8 cellular contexts compared by ENCODE assay signal in the genomic region with DNA sequence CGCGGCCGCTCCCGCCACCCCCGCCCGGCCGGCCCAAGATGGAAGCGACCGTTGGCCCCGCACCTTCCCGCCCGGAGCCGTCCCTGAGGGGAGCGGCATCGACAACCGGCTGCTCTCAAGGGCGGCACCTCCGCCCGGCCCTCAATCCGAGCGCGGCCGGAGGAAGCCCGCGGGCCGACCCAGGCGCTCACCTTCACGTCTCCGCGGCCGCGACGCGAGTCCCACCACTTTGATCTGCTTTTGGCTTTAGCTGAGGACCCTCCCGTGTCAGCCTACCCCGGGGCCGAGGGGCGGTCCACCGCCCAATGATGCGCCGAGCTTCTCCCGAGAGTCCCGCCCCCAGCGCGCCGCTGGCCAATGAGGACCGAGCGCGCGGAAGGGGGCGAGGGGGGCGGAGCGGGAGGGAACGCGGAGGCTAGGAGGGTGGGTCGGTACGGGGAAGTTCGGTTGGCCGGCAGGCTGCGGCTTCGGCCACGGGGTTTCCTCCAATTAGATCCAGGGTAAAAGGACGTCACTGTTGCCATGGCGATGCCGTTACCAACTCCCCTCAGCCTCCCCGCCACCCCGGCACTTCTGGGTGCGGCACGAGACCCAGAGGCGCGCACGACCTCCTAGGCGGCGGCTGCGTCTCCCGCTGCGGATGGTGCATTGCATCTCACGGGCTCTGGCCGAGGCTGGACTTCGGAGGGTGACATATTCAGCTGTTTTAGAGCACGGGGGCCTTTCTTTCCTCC. TPM values are rescaled to one million over a fixed set of nuclear protein-coding genes. Genes with fewer than 3 reads are reported as not detected.
DNase-seq lines count a peak whose midpoint lies in the region; ATAC-seq, FAIRE-seq and TF ChIP-seq lines count a peak whose summit lies in the region.

A gene (minus strand): TSS at position 248 of the 734 bp plus-strand sequence. CDS start 545 bp downstream, outside the sequence.

- H3K27me3 ChIP-seq in HUES64 (ENCODE audit: insufficient read depth, low read length) (peaks cover 29% of the 10 kb centered on the region), OCI-LY1 (ENCODE audit: insufficient read depth, low read length) (peaks cover 17% of the 10 kb centered on the region; the same call in 1 of the 2 replicates)

- H3K27ac Mint-ChIP-seq in Calu3 (ENCODE audit: unreplicated experiment) = peak within 1 kb of the TSS; percentile 95

- peak within 1 kb of the TSS; percentile 96 for H3K4me3 ChIP-seq in HUES64 (ENCODE audit: low read length)
- H3K4me3 ChIP-seq in OCI-LY1 (ENCODE audit: low read depth, low read length, poor library complexity, severe bottlenecking) = peak within 1 kb of the TSS; percentile 74
- H3K4me3 ChIP-seq in mesodermal cell (ENCODE audit: extremely low read depth, insufficient read depth, low read length, poor library complexity, severe bottlenecking) = peak within 1 kb of the TSS; percentile 84

- peak within 1 kb of the TSS; percentile 71 for H3K4me2 ChIP-seq in OCI-LY1 (ENCODE audit: low read length)

- BruUV-seq in Calu3 (replicated peaks; lab: Mats Ljungman, UMichigan) = no TSS peak

- H3K27ac ChIP-seq in HUES64 (ENCODE audit: low read depth, low read length) (peak within 1 kb of the TSS; percentile 100), OCI-LY1 (ENCODE audit: low read depth, low read length, poor library complexity, severe bottlenecking) (peak within 1 kb of the TSS; percentile 52), mesodermal cell (ENCODE audit: low read depth, low read length, severe bottlenecking) (peak within 1 kb of the TSS; percentile 95)

- no peaks in the 10 kb centered on the region for H3K9me3 Mint-ChIP-seq in Calu3 (ENCODE audit: low read depth, unreplicated experiment)

- no peaks in the 10 kb centered on the region for H3K9me2 ChIP-seq in OCI-LY1 (ENCODE audit: low read depth, low read length)

- no peaks in the 10 kb centered on the region for H3K9me3 ChIP-seq in HUES64 (ENCODE audit: insufficient read depth, low read depth, low read length)
- no peaks in the 10 kb centered on the region for H3K9me3 ChIP-seq in OCI-LY1 (ENCODE audit: low read length)
- H3K9me3 ChIP-seq in mesodermal cell (ENCODE audit: control insufficient read depth, low read length) = no peaks in the 10 kb centered on the region

- no peaks in the 10 kb centered on the region for H3F3A ChIP-seq in OCI-LY1 (ENCODE audit: insufficient read depth, low read length)

- H3K79me2 ChIP-seq in OCI-LY1 (ENCODE audit: insufficient read depth, low read length) = peaks cover 43% of the 10 kb centered on the region

- peaks cover 27% of the 10 kb centered on the region for H3K4me1 ChIP-seq in HUES64 (ENCODE audit: insufficient read depth, low read length)
- H3K4me1 ChIP-seq in OCI-LY1 (ENCODE audit: insufficient read depth, low read length, severe bottlenecking) = peaks cover 41% of the 10 kb centered on the region
- H3K4me1 ChIP-seq in mesodermal cell (ENCODE audit: control insufficient read depth, insufficient read depth, low read length, poor library complexity, severe bottlenecking) = peaks cover 40% of the 10 kb centered on the region

- H3K36me3 ChIP-seq in HUES64 (ENCODE audit: insufficient read depth, low read length) (peaks cover 32% of the 10 kb centered on the region), OCI-LY1 (ENCODE audit: insufficient read depth, low read length) (peaks cover 38% of the 10 kb centered on the region), mesodermal cell (ENCODE audit: control insufficient read depth, insufficient read depth, low read length) (peaks cover 40% of the 10 kb centered on the region)

- CTCF ChIA-PET in Calu3 (lab: Charles Lee) = interaction anchor here (0.5 to 1.3 kb wide), 7 partner anchors 9 to 139 kb away, joined by 3 to 5 read pairs (median 4); no protein-coding TSS in a partner anchor

- peak; percentile 88 for ATAC-seq in GM21447 (IDR thresholded peaks at IDR 0.05; ENCODE audit: unreplicated experiment)

- peaks cover 41% of the 10 kb centered on the region for H3K4me1 Mint-ChIP-seq in Calu3 (ENCODE audit: low read depth, unreplicated experiment)

- no peaks in the 10 kb centered on the region for H3K27me3 Mint-ChIP-seq in Calu3 (ENCODE audit: unreplicated experiment)

- TF ChIP-seq CTCF in Calu3 (IDR thresholded peaks at IDR 0.05; ENCODE audit: unreplicated experiment) (no peak), OCI-LY1 (IDR thresholded peaks at IDR 0.05; ENCODE audit: low read length) (no peak)

- no peaks in the 10 kb centered on the region for H4K20me1 ChIP-seq in OCI-LY1 (ENCODE audit: insufficient read depth, low read length)

- FAIRE-seq in endometrium (lab: Jason Lieb, UNC) = peak; percentile 94

- intact Hi-C loops in Calu3 (cut with micrococcal nuclease; ENCODE audit: unreplicated experiment) = no loop called here

- WGBS in HUES64 = under 1% methylated on average over 81 of the region's 81 CpGs
- WGBS in mesodermal cell (ENCODE audit: insufficient coverage in 2 of 2), 2 experiments = 0% methylated on average over 63 to 72 of the region's 81 CpGs

- H3K9ac ChIP-seq in HUES64 (ENCODE audit: low read depth, low read length) (peak within 1 kb of the TSS; percentile 97), OCI-LY1 (ENCODE audit: low read length) (peak within 1 kb of the TSS; percentile 79)

- DNase-seq in Calu3 = peak; percentile 99
- peak; percentile 97 for DNase-seq in activated CD8-positive, alpha-beta memory T cell treated with anti-CD3 and anti-CD28 coated beads, Interleukin-2, amount 50 U/mL, for 4 hours
- DNase-seq in stimulated activated CD8-positive, alpha-beta memory T cell treated with anti-CD3 and anti-CD28 coated beads, Interleukin-15, amount 100 ng/mL, for 4 hours (ENCODE audit: low read depth in 2 of 2) = peak; percentile 95 to 97

- H2AFZ ChIP-seq in OCI-LY1 (ENCODE audit: low read length) = peak within 1 kb of the TSS; percentile 43; the same call in 1 of the 2 replicates

- peak within 1 kb of the TSS; percentile 87 for H3K4me3 Mint-ChIP-seq in Calu3 (ENCODE audit: low read depth, unreplicated experiment)

- H3K36me3 Mint-ChIP-seq in Calu3 (ENCODE audit: insufficient read depth, unreplicated experiment) = peaks cover 65% of the 10 kb centered on the region

RNA-seq across cellular contexts. Expression of the gene that starts here (rescaled TPM):
- 296 and 307 TPM in 2 replicates for total RNA-seq in Calu3 (2022)
- polyA plus RNA-seq in HUES64 (2013, experiment 1 of 2) = 521 TPM
- 537 TPM for polyA plus RNA-seq in HUES64 (2013, experiment 2 of 2)
- 559 TPM for polyA plus RNA-seq in mesodermal cell (2013, experiment 1 of 2)
- polyA plus RNA-seq in mesodermal cell (2013, experiment 2 of 2) = 570 TPM

Comparison
In these comparisons a context has a peak if more than half of its experiments do, and no peak if none do; other contexts are left out.
1. Peak in every context shown above with its lines: DNase-seq, ATAC-seq, H3K4me3 ChIP-seq and H3K27ac ChIP-seq.